In genomic region chr5:173331956-173332479, GRCh38 we compare ENCODE assay signal across 8 cellular contexts. TPM values are rescaled to one million over a fixed set of nuclear protein-coding genes. Genes with fewer than 3 reads are reported as not detected.
DNase-seq lines count a peak whose midpoint lies in the region; TF ChIP-seq lines count a peak whose summit lies in the region.

No MANE protein-coding gene starts in this region.

- intact Hi-C loops in adrenal gland (cut with DNase I): loop anchor here (2.0 kb wide), 1 partner anchor 37 kb away; no protein-coding TSS in a partner anchor

- H3K27me3 ChIP-seq in adrenal gland: peaks cover 39% of the 10 kb centered on the region
- peaks cover 0 to 5% of the 10 kb centered on the region in 2 donors for H3K27me3 ChIP-seq in right atrium auricular region

- H3K4me1 ChIP-seq in adrenal gland (replicated peaks in 1 of 2): peaks cover 7 to 21% of the 10 kb centered on the region in 2 donors
- peaks cover 0 to 40% of the 10 kb centered on the region in 2 donors for H3K4me1 ChIP-seq in right atrium auricular region

- H3K27ac ChIP-seq in adrenal gland (no peak overlapping the region), right atrium auricular region (no peak overlapping the region)

- H3K36me3 ChIP-seq in adrenal gland (replicated peaks in 1 of 2) (no peaks in the 10 kb centered on the region), right atrium auricular region (no peaks in the 10 kb centered on the region)

- 39 to 44% (median 41%) methylated on average over 15 to 16 of the region's 16 CpGs for WGBS in adrenal gland, 4 donors

- no peak overlapping the region for H3K4me3 ChIP-seq in GM12875 (ENCODE audit: low read depth, low read length)
- H3K4me3 ChIP-seq in HFF-Myc (replicated peaks; ENCODE audit: low read depth, low read length): no peak overlapping the region
- no peak overlapping the region for H3K4me3 ChIP-seq in adrenal gland
- no peak overlapping the region for H3K4me3 ChIP-seq in right atrium auricular region
- no peak overlapping the region for H3K4me3 ChIP-seq in skeletal muscle cell (ENCODE audit: low read depth, low read length)

- no peaks in the 10 kb centered on the region for H3K9me3 ChIP-seq in adrenal gland (replicated peaks in 1 of 3)
- no peaks in the 10 kb centered on the region for H3K9me3 ChIP-seq in right atrium auricular region

- peak; percentile 69 for DNase-seq in HFF-Myc (ENCODE audit: extremely low read depth, low read depth)
- peak; percentile 70 for DNase-seq in NCI-H1048 (lab: John Stamatoyannopoulos, UW)
- peak; percentile 92 for DNase-seq in SW480 (ENCODE audit: low spot score)
- DNase-seq in adrenal gland: peak; percentile 79 to 94 (median 89)
- DNase-seq in right atrium auricular region (ENCODE audit: low spot score): peak; percentile 92
- DNase-seq in skeletal muscle cell (ENCODE audit: low read depth): peak; percentile 56
- no peak for DNase-seq in cortex of kidney (lab: John Stamatoyannopoulos, UW)

- TF ChIP-seq POLR2A in adrenal gland (IDR thresholded peaks at IDR 0.05): no peak

- TF ChIP-seq CTCF in GM12875 (IDR thresholded peaks at IDR 0.05; ENCODE audit: borderline replicate concordance, insufficient read depth, low read depth, low read length) (peak; percentile 91), HFF-Myc (IDR thresholded peaks at IDR 0.05; ENCODE audit: low read depth, low read length, missing control alignments) (peak; percentile 90), adrenal gland (IDR thresholded peaks at IDR 0.05) (peak; percentile 84 to 98 (median 96)), right atrium auricular region (IDR thresholded peaks at IDR 0.05) (peak; percentile 87 to 96)

RNA-seq across cellular contexts. Expression of gene STC2, which starts 3.8 kb away (rescaled TPM):
- total RNA-seq in adrenal gland: 1 to 10 TPM in 5 of 8 donors, under 1 TPM in 3; 0.40 to 3.5 (median 1.6) TPM
- polyA plus RNA-seq in adrenal gland: 1 to 10 TPM in 1 of 3 donors, under 1 TPM in 2; 0.54 to 1.2 (median 0.88) TPM
- total RNA-seq in right atrium auricular region: 10 to 100 TPM; 16.0 to 16.1 TPM
